ENCODE assay signal across 1 cellular context in genomic region chr22:30005213-30005857, GRCh38.
TF ChIP-seq lines count a peak whose summit lies in the region.

No MANE protein-coding gene starts in this region.

TF ChIP-seq in GM23338, 12 proteins besides CTCF, POLR2A, EP300 and RAD21 (continued from another document):
- TF ChIP-seq EZH2 (IDR thresholded peaks at IDR 0.05; ENCODE audit: low read depth, unreplicated experiment) (no peak), NANOG (IDR thresholded peaks at IDR 0.05; ENCODE audit: borderline replicate concordance) (no peak), ETS1 (IDR thresholded peaks at IDR 0.05) (no peak)
